Comparison of ENCODE assay signal across 23 cellular contexts in genomic region chr13:110571897-110572777, GRCh38.
"Had no signal": no experiment of that assay in that cellular context is flagged by ENCODE, and none has a peak within 500 bp of the region (broad histone marks: within the 10 kb centered on the region; RNA-seq: fewer than 3 reads in every experiment).

No MANE protein-coding gene starts in this region.

- H3K4me1 ChIP-seq: colonic mucosa, gastroesophageal sphincter, psoas muscle had no signal

- H3K36me3 ChIP-seq: cardiac muscle cell, colonic mucosa, gastroesophageal sphincter, left lung, pancreas, tibial nerve had no signal

- H3K27me3 ChIP-seq: body of pancreas, cardiac muscle cell, colonic mucosa, hepatocyte, pancreas had no signal

- H3K9me3 ChIP-seq: body of pancreas, colonic mucosa, gastroesophageal sphincter, left lung, pancreas, psoas muscle, tibial nerve had no signal

- H3K27ac ChIP-seq: body of pancreas, cardiac muscle cell, colonic mucosa, gastroesophageal sphincter, hepatocyte, left lung, pancreas, psoas muscle, tibial nerve had no signal

- H3K4me3 ChIP-seq: body of pancreas, cardiac muscle cell, colonic mucosa, gastroesophageal sphincter, hepatocyte, left lung, lung, pancreas, psoas muscle, tibial nerve had no signal

- DNase-seq: activated B cell treated with CpG ODN at 0.5 μM for 24 hours; activated CD4-positive, alpha-beta T cell treated with anti-CD3 and anti-CD28 coated beads, Interleukin-2, amount 50 U/mL, for 1 hour; activated CD8-positive, alpha-beta T cell treated with anti-CD3 and anti-CD28 coated beads for 36 hours; activated naive CD4-positive, alpha-beta T cell treated with Interleukin-2 at 50 U/mL for 16 hours; activated T-cell treated with anti-CD3 and anti-CD28 coated beads, Interleukin-2, amount 50 U/mL, for 4 hours; anterior cingulate cortex; body of pancreas; cerebellar nuclear complex; colonic mucosa; effector CD8-positive, alpha-beta T cell; left lung; naive B cell; nucleus accumbens; psoas muscle; stimulated activated CD4-positive, alpha-beta T cell treated with anti-CD3 and anti-CD28 coated beads, Interleukin-2, amount 100 ng/mL, for 48 hours; stimulated activated naive CD4-positive, alpha-beta T cell treated with Interleukin-2 at 50 U/mL for 16 hours; T-cell had no signal

- ATAC-seq: activated CD8-positive, alpha-beta T cell treated with anti-CD3 and anti-CD28 coated beads for 36 hours; activated T-cell treated with anti-CD3 and anti-CD28 coated beads, Interleukin-2, amount 50 U/mL, for 4 hours; body of pancreas; gastroesophageal sphincter; left lung; pancreas; psoas muscle; T-cell had no signal
